25 cellular contexts compared by ENCODE assay signal in the genomic region with DNA sequence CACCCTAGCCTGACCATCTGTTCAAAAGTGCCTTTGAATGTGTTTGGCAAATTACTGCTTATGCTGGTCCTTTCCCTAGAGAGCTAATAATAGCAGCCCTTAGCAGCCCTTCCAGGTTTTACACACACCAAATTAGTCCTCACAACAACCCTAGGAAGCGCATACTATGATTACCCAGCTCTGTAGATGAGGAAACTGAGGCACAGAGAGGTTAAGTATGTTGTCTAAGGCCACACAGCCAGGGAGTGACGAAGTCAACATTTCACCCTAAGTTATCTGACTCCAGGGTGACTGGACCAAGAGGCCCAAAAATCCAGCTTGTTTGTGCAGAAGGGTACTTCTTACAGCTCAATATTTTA.
A peak's percentile ranks its signal among the peaks of the same experiment; 100 is the strongest.
DNase-seq lines count a peak whose midpoint lies in the region; ATAC-seq lines count a peak whose summit lies in the region.
"Had no signal": no experiment of that assay in that cellular context is flagged by ENCODE, and none has a peak within 500 bp of the region (broad histone marks: within the 10 kb centered on the region; RNA-seq: fewer than 3 reads in every experiment).

No MANE protein-coding gene starts in this region.

- DNase-seq in DMS 273 (lab: John Stamatoyannopoulos, UW; ENCODE audit: unreplicated experiment) (peak; percentile 95), NCI-H1436 (lab: John Stamatoyannopoulos, UW) (peak; percentile 50), NCI-H82 (lab: John Stamatoyannopoulos, UW) (peak; percentile 95), left ventricle myocardium superior (no peak), NCI-H2196 treated with DMSO at 0.1 percent for 48 hours (lab: John Stamatoyannopoulos, UW; ENCODE audit: unreplicated experiment) (no peak), hippocampal formation (lab: John Stamatoyannopoulos, UW) (no peak)
- DNase-seq: activated CD4-positive, alpha-beta T cell treated with anti-CD3 and anti-CD28 coated beads, Interleukin-2, amount 50 U/mL, for 1 hour; Caco-2; cerebellar nuclear complex; effector CD4-positive, alpha-beta T cell; H7; Karpas-422; MV-4-11; naive thymus-derived CD8-positive, alpha-beta T cell; NCI-H2029 treated with DMSO at 0.1 percent for 48 hours; NCI-H526; OCI-M1; pancreas; SHP77 treated with DMSO at 0.1 percent for 48 hours; sigmoid colon; SW 1271; trophoblast cell had no signal

- ATAC-seq in left ventricle myocardium superior (peak; percentile 15), GM18907 (IDR thresholded peaks at IDR 0.05; ENCODE audit: unreplicated experiment) (no peak), GM19023 (IDR thresholded peaks at IDR 0.05; ENCODE audit: unreplicated experiment) (no peak)
- ATAC-seq: naive thymus-derived CD8-positive, alpha-beta T cell; pancreas; WTC11 had no signal

- intact Hi-C loops in left ventricle myocardium superior (cut with micrococcal nuclease) = no loop called here

Comparison
In these comparisons a context has a peak if more than half of its experiments do, and no peak if none do; other contexts are left out.
1. DNase-seq: peak in DMS 273 (single experiment), NCI-H1436 (single experiment) and NCI-H82 (single experiment); none in left ventricle myocardium superior (single experiment), NCI-H2196 treated with DMSO at 0.1 percent for 48 hours (single experiment) and hippocampal formation (0 of 2).